Comparison of ENCODE assay signal across 9 cellular contexts in the genomic region with DNA sequence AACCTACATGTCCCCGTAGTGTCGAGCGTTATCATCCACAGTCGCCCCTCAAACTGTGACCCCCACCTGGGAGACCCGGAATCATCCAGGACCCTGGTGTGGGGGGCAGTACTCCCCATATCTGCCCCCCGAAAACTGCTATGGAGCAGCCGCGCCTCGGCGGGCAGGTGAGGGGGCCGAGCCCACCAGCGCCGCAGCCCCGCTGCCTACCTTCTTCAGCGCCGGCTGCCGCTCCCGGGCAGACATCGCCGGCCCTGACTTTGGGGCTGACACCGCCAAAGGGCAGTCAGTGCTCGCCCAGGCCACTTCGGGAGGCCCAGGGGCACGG. TPM values are rescaled to one million over a fixed set of nuclear protein-coding genes. Genes with fewer than 3 reads are reported as not detected.
A peak's percentile ranks its signal among the peaks of the same experiment; 100 is the strongest.
DNase-seq lines count a peak whose midpoint lies in the region; ATAC-seq, FAIRE-seq and TF ChIP-seq lines count a peak whose summit lies in the region.
"Had no signal": no experiment of that assay in that cellular context is flagged by ENCODE, and none has a peak within 500 bp of the region (broad histone marks: within the 10 kb centered on the region; RNA-seq: fewer than 3 reads in every experiment).

No MANE protein-coding gene starts in this region.

- no peak for ATAC-seq in GM19463 (IDR thresholded peaks at IDR 0.05; ENCODE audit: unreplicated experiment)

- H3K9me3 Mint-ChIP-seq in IgD-negative memory B cell: peaks cover 0 to 1% (median 0%) of the 10 kb centered on the region in 3 donors
- no peaks in the 10 kb centered on the region for H3K9me3 Mint-ChIP-seq in neural crest cell

- H3K4me3 Mint-ChIP-seq in IgD-negative memory B cell (peak overlapping the region; percentile 86 to 95 (median 90)), neural crest cell (peak overlapping the region; percentile 82)

- H3K27ac Mint-ChIP-seq in IgD-negative memory B cell: no peak overlapping the region
- no peak overlapping the region for H3K27ac Mint-ChIP-seq in neural crest cell (ENCODE audit: unreplicated experiment)

- H3K4me1 Mint-ChIP-seq in IgD-negative memory B cell: peaks cover 7 to 13% (median 9%) of the 10 kb centered on the region in 3 donors
- H3K4me1 Mint-ChIP-seq in neural crest cell: peaks cover 14% of the 10 kb centered on the region

- no peak for TF ChIP-seq CTCF in AG10803 (conservative IDR thresholded peaks at IDR 0.05; ENCODE audit: low read length)
- TF ChIP-seq CTCF in neural crest cell (conservative IDR thresholded peaks at IDR 0.05): no peak

- no peaks in the 10 kb centered on the region for H3K9me3 ChIP-seq in effector memory CD4-positive, alpha-beta T cell (ENCODE audit: control insufficient read depth, low read length)

- peak overlapping the region; percentile 44 for H3K4me3 ChIP-seq in AG10803 (ENCODE audit: low read length)
- peak overlapping the region; percentile 46 for H3K4me3 ChIP-seq in effector memory CD4-positive, alpha-beta T cell (ENCODE audit: insufficient read depth, low read depth, low read length, poor library complexity, severe bottlenecking)

- DNase-seq in AG10803 (ENCODE audit: low read depth) (no peak), neural crest cell (ENCODE audit: low read depth, low spot score) (no peak), A172 (ENCODE audit: low spot score) (no peak), GM19239 (ENCODE audit: insufficient read length, low spot score) (no peak), NCI-H69 (lab: John Stamatoyannopoulos, UW) (no peak)
- DNase-seq in effector memory CD4-positive, alpha-beta T cell: no peak

- no peak for FAIRE-seq in GM19239 (lab: Jason Lieb, UNC)

- H3K36me3 Mint-ChIP-seq in IgD-negative memory B cell (no peaks in the 10 kb centered on the region), neural crest cell (ENCODE audit: low read depth) (no peaks in the 10 kb centered on the region)

- no peaks in the 10 kb centered on the region for H3K36me3 ChIP-seq in effector memory CD4-positive, alpha-beta T cell (ENCODE audit: control insufficient read depth, insufficient read depth, low read length)

- peaks cover 18% of the 10 kb centered on the region for H3K4me1 ChIP-seq in effector memory CD4-positive, alpha-beta T cell (ENCODE audit: control insufficient read depth, insufficient read depth, low read length, poor library complexity, severe bottlenecking)

- no peak overlapping the region for H3K27ac ChIP-seq in effector memory CD4-positive, alpha-beta T cell (ENCODE audit: insufficient read depth, low read length, poor library complexity, severe bottlenecking)

- peaks cover 12% of the 10 kb centered on the region for H3K27me3 ChIP-seq in effector memory CD4-positive, alpha-beta T cell (replicated peaks; ENCODE audit: control insufficient read depth, insufficient read depth, low read length, poor library complexity, severe bottlenecking)

- H3K27me3 Mint-ChIP-seq in IgD-negative memory B cell (peaks cover 30% of the 10 kb centered on the region), neural crest cell (ENCODE audit: low read depth) (peaks cover 53% of the 10 kb centered on the region)

RNA-seq across cellular contexts. Expression of a gene that starts 0.8 kb away (rescaled TPM):
- polyA plus RNA-seq in IgD-negative memory B cell: 0.51 TPM
- 0.20 and 0.23 TPM in 2 replicates for total RNA-seq in neural crest cell
- not detected in 2 replicates for total RNA-seq in A172 (2014; rRNA removed; shearing (Covaris generic))
- total RNA-seq: activated CD8-positive, alpha-beta memory T cell treated with anti-CD3 and anti-CD28 coated beads for 36 hours had no signal
